In genomic region chr13:33281951-33282595, GRCh38 we compare ENCODE assay signal across 12 cellular contexts. TPM values are rescaled to one million over a fixed set of nuclear protein-coding genes. Genes with fewer than 3 reads are reported as not detected.
DNase-seq lines count a peak whose midpoint lies in the region; ATAC-seq and TF ChIP-seq lines count a peak whose summit lies in the region.
"Had no signal": no experiment of that assay in that cellular context is flagged by ENCODE, and none has a peak within 500 bp of the region (broad histone marks: within the 10 kb centered on the region; RNA-seq: fewer than 3 reads in every experiment).

No MANE protein-coding gene starts in this region.

- intact Hi-C loops in Caco-2 (cut with micrococcal nuclease; ENCODE audit: unreplicated experiment): no loop called here

- no peaks in the 10 kb centered on the region for H3K27me3 ChIP-seq in Caco-2 (replicated peaks; ENCODE audit: control insufficient read depth, insufficient read depth, low read length)

- ATAC-seq in HG03342 (IDR thresholded peaks at IDR 0.05; ENCODE audit: unreplicated experiment) (no peak), GM21825 (IDR thresholded peaks at IDR 0.05; ENCODE audit: unreplicated experiment) (no peak)
- ATAC-seq: K562; stimulated activated naive CD8-positive, alpha-beta T cell treated with anti-CD3 and anti-CD28 coated beads, Interleukin-15, amount 100 ng/mL, for 72 hours had no signal

- H3K27ac Mint-ChIP-seq in Caco-2 (ENCODE audit: unreplicated experiment): peak overlapping the region; percentile 2
- H3K27ac Mint-ChIP-seq: stimulated activated naive CD8-positive, alpha-beta T cell treated with anti-CD3 and anti-CD28 coated beads, Interleukin-15, amount 100 ng/mL, for 72 hours had no signal

- peaks cover 19% of the 10 kb centered on the region for H3K36me3 Mint-ChIP-seq in Caco-2 (ENCODE audit: insufficient read depth, unreplicated experiment)

- no peak overlapping the region for H3K4me3 Mint-ChIP-seq in Caco-2 (ENCODE audit: unreplicated experiment)
- H3K4me3 Mint-ChIP-seq: stimulated activated naive CD8-positive, alpha-beta T cell treated with anti-CD3 and anti-CD28 coated beads, Interleukin-15, amount 100 ng/mL, for 72 hours had no signal

- POLR2A ChIA-PET in Caco-2 (lab: Charles Lee): no interaction called here

- no peaks in the 10 kb centered on the region for H3K36me3 ChIP-seq in Caco-2 (ENCODE audit: control insufficient read depth, insufficient read depth, low read length)

- no peaks in the 10 kb centered on the region for H3K27me3 Mint-ChIP-seq in Caco-2 (ENCODE audit: insufficient read depth, unreplicated experiment)

- CTCF ChIA-PET in Caco-2 (lab: Charles Lee): no interaction called here

- H3K9me3 ChIP-seq in Caco-2: no peaks in the 10 kb centered on the region

- peaks cover 14% of the 10 kb centered on the region; the same call in 1 of the 2 replicates for H3K4me1 ChIP-seq in Caco-2

- peaks cover 19% of the 10 kb centered on the region for H3K4me1 Mint-ChIP-seq in Caco-2 (ENCODE audit: low read depth, unreplicated experiment)

- TF ChIP-seq CTCF in Caco-2 (IDR thresholded peaks at IDR 0.05; ENCODE audit: insufficient read depth in 1 of 2, low read depth in 1 of 2, low read length in 1 of 2, severe bottlenecking in 1 of 2, unreplicated experiment in 1 of 2) (no peak), fibroblast of mammary gland (conservative IDR thresholded peaks at IDR 0.05; ENCODE audit: control insufficient read depth, insufficient read depth, low read depth, low read length) (no peak)

- DNase-seq in Caco-2 (no peak), SK-MEL-5 (ENCODE audit: low read depth, low spot score) (peak; percentile 72), fibroblast of mammary gland (ENCODE audit: low read depth) (peak; percentile 91), putamen (ENCODE audit: low spot score) (peak; percentile 71), mucosa of gallbladder (ENCODE audit: low spot score) (no peak), NCI-H1048 (lab: John Stamatoyannopoulos, UW) (no peak)
- DNase-seq: NCI-H2227 treated with DMSO at 0.1 percent for 48 hours; stimulated activated naive CD8-positive, alpha-beta T cell treated with anti-CD3 and anti-CD28 coated beads, Interleukin-15, amount 100 ng/mL, for 72 hours had no signal

- no peak overlapping the region for H3K4me3 ChIP-seq in Caco-2 (ENCODE audit: low read depth, low read length)
- no peak overlapping the region for H3K4me3 ChIP-seq in fibroblast of mammary gland (ENCODE audit: control insufficient read depth, low read depth, low read length)
- H3K4me3 ChIP-seq: K562, SK-N-MC had no signal

- no peaks in the 10 kb centered on the region for H3K9me3 Mint-ChIP-seq in Caco-2 (ENCODE audit: unreplicated experiment)
- H3K9me3 Mint-ChIP-seq: stimulated activated naive CD8-positive, alpha-beta T cell treated with anti-CD3 and anti-CD28 coated beads, Interleukin-15, amount 100 ng/mL, for 72 hours had no signal

- in situ Hi-C loops in SK-MEL-5 (cut with HindIII; ENCODE audit: low pct_unique_long_range_greater_than_20kb, low sequenced_read_pairs): no loop called here

- no TSS peak for BruUV-seq in Caco-2 (replicated peaks; lab: Mats Ljungman, UMichigan)

RNA-seq across cellular contexts. Expression of gene STARD13, which starts 3.5 kb away (rescaled TPM):
- total RNA-seq in Caco-2 (2022) (9.1 and 12.9 TPM in 2 replicates), mucosa of gallbladder (36.1 TPM)
- 4.5 and 8.5 TPM in 2 replicates for total RNA-seq in SK-MEL-5 (2014; rRNA removed; shearing (Covaris generic))
- polyA plus RNA-seq in SK-MEL-5 (2015; cell fraction: cytosol; rRNA removed): 5.3 and 6.2 TPM in 2 replicates
- polyA plus RNA-seq in SK-MEL-5 (2015; cell fraction: nucleus; rRNA removed): 11.6 and 17.2 TPM in 2 replicates
- polyA plus RNA-seq: K562 had no signal

Comparison
In these comparisons a context has a peak if more than half of its experiments do, and no peak if none do; other contexts are left out.
1. DNase-seq: peak in SK-MEL-5 (single experiment), fibroblast of mammary gland (single experiment) and putamen (single experiment); none in Caco-2 (0 of 2), mucosa of gallbladder (single experiment) and NCI-H1048 (single experiment).